1 cellular context compared by ENCODE assay signal in the genomic region with DNA sequence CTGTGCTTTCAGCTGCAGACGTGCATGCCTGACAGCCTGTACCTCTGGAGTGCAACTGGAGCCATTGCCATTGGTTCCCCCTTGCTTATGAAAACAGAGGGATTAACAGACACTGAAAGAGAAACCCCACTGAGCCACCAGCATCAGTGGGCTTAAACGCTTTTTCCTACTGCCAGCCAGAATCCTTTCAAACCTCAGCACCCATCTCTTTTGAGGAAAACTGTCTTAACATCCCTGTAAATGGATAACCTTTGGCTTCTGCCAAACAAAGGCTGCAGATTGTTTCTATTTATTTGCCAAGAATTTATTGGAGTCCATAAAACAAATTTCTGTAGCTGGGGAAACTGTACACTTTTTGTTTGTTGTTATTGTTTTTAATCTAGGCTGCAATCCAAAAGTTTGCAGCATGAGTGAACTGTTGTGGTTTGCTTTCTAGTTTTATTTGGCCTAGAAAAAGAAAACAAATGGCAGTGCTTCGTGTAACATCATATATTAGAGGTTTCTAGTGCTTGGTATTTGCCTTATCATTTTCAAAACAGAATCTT.
TF ChIP-seq lines count a peak whose summit lies in the region.

No MANE protein-coding gene starts in this region.

TF ChIP-seq in IMR-90, 13 proteins besides CTCF, POLR2A, EP300 and RAD21:
- TF ChIP-seq RCOR1 (IDR thresholded peaks at IDR 0.05; ENCODE audit: insufficient replicate concordance, low read length): no peak
- no peak for TF ChIP-seq CHD1 (IDR thresholded peaks at IDR 0.05; ENCODE audit: low read depth, low read length)
- no peak for TF ChIP-seq BHLHE40 (IDR thresholded peaks at IDR 0.05; ENCODE audit: low read depth, low read length)
- no peak for TF ChIP-seq FOS (IDR thresholded peaks at IDR 0.05; ENCODE audit: low read depth, low read length)
- TF ChIP-seq, protein P1, sequence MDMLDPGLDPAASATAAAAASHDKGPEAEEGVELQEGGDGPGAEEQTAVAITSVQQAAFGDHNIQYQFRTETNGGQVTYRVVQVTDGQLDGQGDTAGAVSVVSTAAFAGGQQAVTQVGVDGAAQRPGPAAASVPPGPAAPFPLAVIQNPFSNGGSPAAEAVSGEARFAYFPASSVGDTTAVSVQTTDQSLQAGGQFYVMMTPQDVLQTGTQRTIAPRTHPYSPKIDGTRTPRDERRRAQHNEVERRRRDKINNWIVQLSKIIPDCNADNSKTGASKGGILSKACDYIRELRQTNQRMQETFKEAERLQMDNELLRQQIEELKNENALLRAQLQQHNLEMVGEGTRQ (IDR thresholded peaks at IDR 0.05; ENCODE audit: low read depth, low read length): no peak
- no peak for TF ChIP-seq RFX5 (IDR thresholded peaks at IDR 0.05; ENCODE audit: low read depth, low read length)
TF ChIP-seq in IMR-90: peak in this region for 0.
